In the genomic region with DNA sequence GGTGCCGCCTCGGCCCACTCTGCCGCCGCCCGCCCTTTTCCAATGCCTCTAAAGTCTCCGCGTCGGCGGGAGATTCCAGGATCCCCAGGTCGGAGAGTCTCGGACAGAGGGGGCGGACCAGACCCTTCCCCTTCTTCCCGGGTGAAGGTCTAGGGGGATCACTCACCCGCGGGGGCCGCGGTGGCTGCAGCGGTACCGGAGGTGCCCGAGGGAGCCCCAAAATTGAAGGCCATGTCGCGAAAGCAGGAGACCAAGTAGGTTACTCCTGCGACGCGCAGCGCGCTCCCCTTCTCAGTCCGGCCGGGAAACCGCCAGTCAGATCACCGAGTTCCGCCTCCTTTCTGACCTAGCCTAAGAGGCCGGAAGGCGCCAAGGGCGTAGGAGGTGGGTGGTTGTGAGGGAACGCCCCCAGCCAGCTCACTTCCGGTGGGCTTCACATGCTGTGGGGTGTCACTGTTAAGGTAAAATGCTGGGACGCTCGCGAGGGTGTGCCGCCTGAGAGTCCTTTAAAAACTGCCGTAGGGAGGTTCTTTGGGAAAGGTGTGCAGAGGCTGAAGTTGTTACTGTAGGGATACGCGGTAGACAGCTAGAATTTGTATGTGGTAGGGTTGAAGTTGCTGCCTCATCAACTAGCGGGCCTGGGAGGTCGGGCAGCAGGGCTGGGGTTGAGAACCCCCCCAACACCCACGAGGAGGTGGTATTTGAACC, we compare ENCODE assay signal across 8 cellular contexts. TPM values are rescaled to one million over a fixed set of nuclear protein-coding genes. Genes with fewer than 3 reads are reported as not detected.
DNase-seq lines count a peak whose midpoint lies in the region; ATAC-seq and TF ChIP-seq lines count a peak whose summit lies in the region.

Gene NUP54, minus strand, starts transcription at position 256 of the 708 bp plus-strand sequence. Its CDS starts 23 bp downstream, at position 233.

- no peaks in the 10 kb centered on the region for H3K9me3 Mint-ChIP-seq in activated naive CD8-positive, alpha-beta T cell treated with anti-CD3 and anti-CD28 coated beads, Interleukin-2, amount 10 ng/mL, durations not matched to agents 7 days and 5 days
- no peaks in the 10 kb centered on the region for H3K9me3 Mint-ChIP-seq in osteocyte (ENCODE audit: unreplicated experiment)

- H3F3A ChIP-seq in SU-DHL-6 (ENCODE audit: insufficient read depth): no peaks in the 10 kb centered on the region

- ATAC-seq in HG02678 (IDR thresholded peaks at IDR 0.05; ENCODE audit: unreplicated experiment): peak; percentile 99
- peak; percentile 97 for ATAC-seq in activated naive CD8-positive, alpha-beta T cell treated with anti-CD3 and anti-CD28 coated beads, Interleukin-2, amount 10 ng/mL, durations not matched to agents 7 days and 5 days (ENCODE audit: low read depth)

- peak within 1 kb of the TSS; percentile 93 for H3K9ac ChIP-seq in SU-DHL-6 (ENCODE audit: low read length)

- H3K4me2 ChIP-seq in SU-DHL-6 (ENCODE audit: low read depth, low read length, poor library complexity, severe bottlenecking): peak within 1 kb of the TSS; percentile 92

- peaks cover 31% of the 10 kb centered on the region for H3K79me2 ChIP-seq in SU-DHL-6 (ENCODE audit: insufficient read depth, low read length)

- H3K4me1 Mint-ChIP-seq in activated naive CD8-positive, alpha-beta T cell treated with anti-CD3 and anti-CD28 coated beads, Interleukin-2, amount 10 ng/mL, durations not matched to agents 7 days and 5 days: peaks cover 24% of the 10 kb centered on the region
- peaks cover 31% of the 10 kb centered on the region for H3K4me1 Mint-ChIP-seq in osteocyte (ENCODE audit: unreplicated experiment)

- H2AFZ ChIP-seq in SU-DHL-6 (ENCODE audit: low read depth, low read length, severe bottlenecking): peak within 1 kb of the TSS; percentile 95

- H3K27me3 Mint-ChIP-seq in activated naive CD8-positive, alpha-beta T cell treated with anti-CD3 and anti-CD28 coated beads, Interleukin-2, amount 10 ng/mL, durations not matched to agents 7 days and 5 days: no peaks in the 10 kb centered on the region
- no peaks in the 10 kb centered on the region for H3K27me3 Mint-ChIP-seq in osteocyte (ENCODE audit: unreplicated experiment)

- H3K36me3 Mint-ChIP-seq in activated naive CD8-positive, alpha-beta T cell treated with anti-CD3 and anti-CD28 coated beads, Interleukin-2, amount 10 ng/mL, durations not matched to agents 7 days and 5 days: peaks cover 13% of the 10 kb centered on the region
- peaks cover 4% of the 10 kb centered on the region for H3K36me3 Mint-ChIP-seq in osteocyte (ENCODE audit: unreplicated experiment)

- H3K4me3 Mint-ChIP-seq in activated naive CD8-positive, alpha-beta T cell treated with anti-CD3 and anti-CD28 coated beads, Interleukin-2, amount 10 ng/mL, durations not matched to agents 7 days and 5 days: peak within 1 kb of the TSS; percentile 98
- peak within 1 kb of the TSS; percentile 100 for H3K4me3 Mint-ChIP-seq in osteocyte (ENCODE audit: unreplicated experiment)

- DNase-seq in NCI-H128 (lab: John Stamatoyannopoulos, UW; ENCODE audit: unreplicated experiment): peak; percentile 87
- peak; percentile 95 for DNase-seq in activated naive CD8-positive, alpha-beta T cell treated with anti-CD3 and anti-CD28 coated beads, Interleukin-2, amount 10 ng/mL, durations not matched to agents 7 days and 5 days
- DNase-seq in head of caudate nucleus: peak; percentile 91 to 98 (median 95)
- DNase-seq in osteocyte (ENCODE audit: extremely low spot score, unreplicated experiment): peak; percentile 96

- WGBS in thymus: under 1% methylated on average over 47 of the region's 47 CpGs

- H3K27ac Mint-ChIP-seq in activated naive CD8-positive, alpha-beta T cell treated with anti-CD3 and anti-CD28 coated beads, Interleukin-2, amount 10 ng/mL, durations not matched to agents 7 days and 5 days: peak within 1 kb of the TSS; percentile 98
- H3K27ac Mint-ChIP-seq in osteocyte (ENCODE audit: unreplicated experiment): peak within 1 kb of the TSS; percentile 95

- H3K4me3 ChIP-seq in SU-DHL-6 (ENCODE audit: insufficient read depth, low read length, poor library complexity, severe bottlenecking): peak within 1 kb of the TSS; percentile 92
- H3K4me3 ChIP-seq in thymus (ENCODE audit: low read length): peak within 1 kb of the TSS; percentile 98

- H3K9me3 ChIP-seq in SU-DHL-6 (ENCODE audit: insufficient read depth, low read length) (no peaks in the 10 kb centered on the region), thymus (ENCODE audit: control insufficient read depth) (no peaks in the 10 kb centered on the region)

- peaks cover 10% of the 10 kb centered on the region for H3K4me1 ChIP-seq in thymus (ENCODE audit: control insufficient read depth, insufficient read depth, low read length)

- H3K27me3 ChIP-seq in SU-DHL-6 (ENCODE audit: low read length): no peaks in the 10 kb centered on the region
- H3K27me3 ChIP-seq in thymus (ENCODE audit: control insufficient read depth, insufficient read depth): no peaks in the 10 kb centered on the region

- no peaks in the 10 kb centered on the region for H3K9me2 ChIP-seq in SU-DHL-6 (replicated peaks; ENCODE audit: insufficient read depth, low read length)

- intact Hi-C loops in head of caudate nucleus (cut with DNase I): no loop called here

- POLR2A ChIA-PET in activated naive CD8-positive, alpha-beta T cell treated with anti-CD3 and anti-CD28 coated beads, Interleukin-2, amount 10 ng/mL, durations not matched to agents 7 days and 5 days (lab: Charles Lee): interaction anchor here (1.0 to 1.5 kb wide), 9 partner anchors 10 to 635 kb away, joined by 3 to 6 read pairs (median 4); partner anchors contain the start of genes NAAA, SCARB2 and SDAD1

- no peaks in the 10 kb centered on the region for H4K20me1 ChIP-seq in SU-DHL-6 (ENCODE audit: low read depth, low read length)

- TF ChIP-seq POLR2A in GM10847 (IDR thresholded peaks at IDR 0.05; ENCODE audit: extremely low read depth, insufficient read length): peak; percentile 79

- TF ChIP-seq CTCF in SU-DHL-6 (IDR thresholded peaks at IDR 0.05; ENCODE audit: insufficient read depth, low read length, poor library complexity, severe bottlenecking) (no peak), osteocyte (IDR thresholded peaks at IDR 0.05) (no peak)

- H3K36me3 ChIP-seq in SU-DHL-6 (ENCODE audit: low read length) (no peaks in the 10 kb centered on the region), thymus (ENCODE audit: control insufficient read depth, insufficient read depth) (peaks cover 4% of the 10 kb centered on the region)

- H3K27ac ChIP-seq in SU-DHL-6 (ENCODE audit: low read depth, low read length) (peak within 1 kb of the TSS; percentile 26; the same call in 1 of the 2 replicates), thymus (ENCODE audit: low read depth) (peak within 1 kb of the TSS; percentile 90)

RNA-seq across cellular contexts. Expression of gene NUP54, which starts in this region (rescaled TPM):
- 10 to 100 TPM; 48.7 to 54.7 TPM for total RNA-seq in activated naive CD8-positive, alpha-beta T cell treated with anti-CD3 and anti-CD28 coated beads, Interleukin-2, amount 10 ng/mL, durations not matched to agents 7 days and 5 days
- total RNA-seq in osteocyte: 36.7 and 37.8 TPM in 2 replicates
- polyA plus RNA-seq in thymus: 59.3 TPM

Comparison
In these comparisons a context has a peak if more than half of its experiments do, and no peak if none do; other contexts are left out.
1. Peak in every context shown above with its lines: DNase-seq, ATAC-seq, H3K4me3 ChIP-seq and H3K27ac ChIP-seq.